In the genomic region with DNA sequence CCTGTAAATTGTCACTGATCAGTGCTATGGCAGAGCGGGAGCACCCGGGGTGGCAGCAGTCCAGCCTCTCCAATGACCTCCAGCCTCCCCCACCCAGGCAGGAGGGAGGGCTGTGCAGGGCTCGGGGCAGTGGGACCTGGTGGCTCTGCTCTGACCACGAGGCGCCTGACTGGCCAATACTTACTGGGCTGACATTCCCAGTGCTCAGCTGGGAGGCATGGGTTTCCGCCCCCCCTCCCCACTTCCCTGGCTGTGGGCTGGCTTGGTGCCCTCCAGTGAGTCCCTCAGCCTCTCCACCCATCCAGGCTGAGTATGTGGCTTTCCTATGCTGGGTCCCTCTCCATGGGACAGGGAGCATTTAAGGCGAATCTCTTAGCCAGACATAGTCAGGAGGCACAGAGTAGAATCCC, we compare ENCODE assay signal across 8 cellular contexts. TPM values are rescaled to one million over a fixed set of nuclear protein-coding genes. Genes with fewer than 3 reads are reported as not detected.
A peak's percentile ranks its signal among the peaks of the same experiment; 100 is the strongest.
DNase-seq lines count a peak whose midpoint lies in the region; ATAC-seq, FAIRE-seq and TF ChIP-seq lines count a peak whose summit lies in the region.

No MANE protein-coding gene starts in this region.

- H3K4me3 Mint-ChIP-seq in CD4-positive, CD25-positive, alpha-beta regulatory T cell: peak overlapping the region; percentile 85 to 93 (median 90)

- TF ChIP-seq CTCF in endothelial cell of umbilical vein (IDR thresholded peaks at IDR 0.05; ENCODE audit: extremely low read depth in 1 of 2, insufficient read depth in 1 of 2, low read depth in 1 of 2, low read length in 2 of 2): no peak

- CTCF ChIA-PET in endothelial cell of umbilical vein (lab: Charles Lee): interaction anchor here (1.3 to 5.7 kb wide), 5 partner anchors 17 to 107 kb away, joined by 4 to 32 read pairs (median 8); no protein-coding TSS in a partner anchor

- peak; percentile 87 for FAIRE-seq in endothelial cell of umbilical vein (lab: Jason Lieb, UNC)

- in situ Hi-C loops in SK-MEL-5 (cut with HindIII; ENCODE audit: low pct_unique_long_range_greater_than_20kb, low sequenced_read_pairs): no loop called here

- H3K27ac Mint-ChIP-seq in CD4-positive, CD25-positive, alpha-beta regulatory T cell: peak overlapping the region; percentile 66 to 97 (median 93)

- no TSS peak for BruUV-seq in endothelial cell of umbilical vein (replicated peaks; lab: Mats Ljungman, UMichigan)

- peaks cover 8% of the 10 kb centered on the region for H3K27me3 Mint-ChIP-seq in CD4-positive, CD25-positive, alpha-beta regulatory T cell

- H3K79me2 ChIP-seq in endothelial cell of umbilical vein (ENCODE audit: control insufficient read depth, insufficient read depth, low read length): peaks cover 24% of the 10 kb centered on the region

- no peak for DNase-seq in CD4-positive, CD25-positive, alpha-beta regulatory T cell
- peak; percentile 90 for DNase-seq in SK-MEL-5 (ENCODE audit: low read depth, low spot score)
- DNase-seq in endothelial cell of umbilical vein (ENCODE audit: low read depth, low spot score): peak; percentile 82
- DNase-seq in myocyte (ENCODE audit: low read depth): peak; percentile 90
- DNase-seq in NCI-H526 (lab: John Stamatoyannopoulos, UW): no peak
- no peak for DNase-seq in NCI-H2029 (lab: John Stamatoyannopoulos, UW)

- no peak for ATAC-seq in CD4-positive, CD25-positive, alpha-beta regulatory T cell (ENCODE audit: low read depth in 2 of 2)
- ATAC-seq in HG02938 (IDR thresholded peaks at IDR 0.05; ENCODE audit: unreplicated experiment) (no peak), GM19035 (IDR thresholded peaks at IDR 0.05; ENCODE audit: unreplicated experiment) (no peak)

- H3K4me3 ChIP-seq in CD4-positive, CD25-positive, alpha-beta regulatory T cell (ENCODE audit: low read depth, low read length): peak overlapping the region; percentile 77
- H3K4me3 ChIP-seq in endothelial cell of umbilical vein (replicated peaks in 1 of 3; ENCODE audit: insufficient read depth in 1 of 3, low read depth in 1 of 3, low read length in 3 of 3): peak overlapping the region in 2 of 3 experiments; percentile 54 to 63

- no peak overlapping the region for H2AFZ ChIP-seq in endothelial cell of umbilical vein (ENCODE audit: low read depth, low read length)

- H3K27ac ChIP-seq in CD4-positive, CD25-positive, alpha-beta regulatory T cell (ENCODE audit: insufficient read depth, low read length, poor library complexity, severe bottlenecking): peak overlapping the region; percentile 94
- peak overlapping the region; percentile 14 for H3K27ac ChIP-seq in endothelial cell of umbilical vein (ENCODE audit: insufficient read depth, low read depth, low read length)

- H3K36me3 Mint-ChIP-seq in CD4-positive, CD25-positive, alpha-beta regulatory T cell: peaks cover 6% of the 10 kb centered on the region

- no peak overlapping the region for H3K9ac ChIP-seq in endothelial cell of umbilical vein (replicated peaks; ENCODE audit: extremely low read depth, insufficient read depth, low read length)

- TF ChIP-seq POLR2A in endothelial cell of umbilical vein (IDR thresholded peaks at IDR 0.05; ENCODE audit: low read depth, low read length): no peak

- peaks cover 18% of the 10 kb centered on the region for H3K36me3 ChIP-seq in CD4-positive, CD25-positive, alpha-beta regulatory T cell (ENCODE audit: control insufficient read depth, insufficient read depth, low read length)
- peaks cover 3 to 9% of the 10 kb centered on the region in 2 experiments for H3K36me3 ChIP-seq in endothelial cell of umbilical vein (ENCODE audit: control insufficient read depth in 2 of 2, extremely low read depth in 1 of 2, insufficient read depth in 2 of 2, low read length in 2 of 2)

- H4K20me1 ChIP-seq in endothelial cell of umbilical vein (replicated peaks; ENCODE audit: control insufficient read depth, extremely low read depth, insufficient read depth, low read length): no peaks in the 10 kb centered on the region

- H3K4me1 ChIP-seq in CD4-positive, CD25-positive, alpha-beta regulatory T cell (ENCODE audit: control insufficient read depth, insufficient read depth, low read length, poor library complexity, severe bottlenecking): peaks cover 75% of the 10 kb centered on the region
- H3K4me1 ChIP-seq in endothelial cell of umbilical vein (ENCODE audit: control insufficient read depth, extremely low read depth, insufficient read depth, low read length): peaks cover 47% of the 10 kb centered on the region

- dilution Hi-C loops in endothelial cell of umbilical vein (cut with MboI; ENCODE audit: extremely low pct_ligation_motif_present, low sequenced_read_pairs): no loop called here

- H3K9me3 ChIP-seq in CD4-positive, CD25-positive, alpha-beta regulatory T cell (ENCODE audit: control insufficient read depth in 2 of 2, low read length in 2 of 2): no peaks in the 10 kb centered on the region
- H3K9me3 ChIP-seq in endothelial cell of umbilical vein (replicated peaks; ENCODE audit: control insufficient read depth, insufficient read depth, low read length): no peaks in the 10 kb centered on the region

- no peaks in the 10 kb centered on the region for H3K9me1 ChIP-seq in endothelial cell of umbilical vein (replicated peaks; ENCODE audit: control insufficient read depth, extremely low read depth, insufficient read depth, low read length)

- no peaks in the 10 kb centered on the region for H3K9me3 Mint-ChIP-seq in CD4-positive, CD25-positive, alpha-beta regulatory T cell

- intact Hi-C loops in endothelial cell of umbilical vein (cut with micrococcal nuclease): no loop called here

- H3K4me2 ChIP-seq in endothelial cell of umbilical vein (ENCODE audit: insufficient read depth, low read length): peak overlapping the region; percentile 75

- H3K27me3 ChIP-seq in CD4-positive, CD25-positive, alpha-beta regulatory T cell (ENCODE audit: control insufficient read depth, insufficient read depth, low read length): no peaks in the 10 kb centered on the region
- H3K27me3 ChIP-seq in endothelial cell of umbilical vein (ENCODE audit: control insufficient read depth in 2 of 2, insufficient read depth in 2 of 2, low read length in 2 of 2): no peaks in the 10 kb centered on the region

- H3K4me1 Mint-ChIP-seq in CD4-positive, CD25-positive, alpha-beta regulatory T cell: peaks cover 5 to 69% (median 25%) of the 10 kb centered on the region in 4 donors

- POLR2A ChIA-PET in endothelial cell of umbilical vein (lab: Charles Lee): interaction anchor here (0.6 to 1.4 kb wide), 2 partner anchors 33 to 34 kb away, joined by 4 to 6 read pairs; no protein-coding TSS in a partner anchor

TF ChIP-seq in endothelial cell of umbilical vein, 7 proteins besides CTCF, POLR2A, EP300 and RAD21:
- TF ChIP-seq, protein P1, sequence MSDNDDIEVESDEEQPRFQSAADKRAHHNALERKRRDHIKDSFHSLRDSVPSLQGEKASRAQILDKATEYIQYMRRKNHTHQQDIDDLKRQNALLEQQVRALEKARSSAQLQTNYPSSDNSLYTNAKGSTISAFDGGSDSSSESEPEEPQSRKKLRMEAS (IDR thresholded peaks at IDR 0.05; ENCODE audit: insufficient read depth, insufficient read length): peak; percentile 72
- TF ChIP-seq FOS (IDR thresholded peaks at IDR 0.05; ENCODE audit: borderline replicate concordance, insufficient read depth, low read length) (no peak), MYC (IDR thresholded peaks at IDR 0.05; ENCODE audit: low read depth, low read length) (peak; percentile 76), GATA2 (IDR thresholded peaks at IDR 0.05; ENCODE audit: insufficient read depth, insufficient read length, low read depth, low read length) (no peak), EZH2 (IDR thresholded peaks at IDR 0.05; ENCODE audit: borderline replicate concordance, low read depth, low read length, severe bottlenecking) (no peak), POLR2AphosphoS5 (IDR thresholded peaks at IDR 0.05; ENCODE audit: insufficient read depth, low read depth, low read length) (peak; percentile 58), JUN (IDR thresholded peaks at IDR 0.05; ENCODE audit: borderline replicate concordance, insufficient read depth, insufficient read length, low read depth) (no peak)
TF ChIP-seq in endothelial cell of umbilical vein: peak in this region for 3.

RNA-seq across cellular contexts. Expression of a gene that starts 2.7 kb away (rescaled TPM):
- 218 TPM for total RNA-seq in CD4-positive, CD25-positive, alpha-beta regulatory T cell
- polyA plus RNA-seq in CD4-positive, CD25-positive, alpha-beta regulatory T cell: 10 to 100 TPM; 26.4 to 74.2 (median 51.2) TPM
- total RNA-seq in SK-MEL-5 (2014; rRNA removed; shearing (Covaris generic)): 157 and 166 TPM in 2 replicates
- polyA plus RNA-seq in SK-MEL-5 (2015; cell fraction: cytosol; rRNA removed): 102 and 126 TPM in 2 replicates
- polyA plus RNA-seq in SK-MEL-5 (2015; cell fraction: nucleus; rRNA removed): 124 and 141 TPM in 2 replicates
- total RNA-seq in endothelial cell of umbilical vein (13.6 and 14.3 TPM in 2 replicates), myocyte (36.0 and 38.3 TPM in 2 replicates)
- 6.2 and 6.6 TPM in 2 replicates for polyA plus RNA-seq in endothelial cell of umbilical vein
- 5.3 and 7.9 TPM in 2 replicates for polyA plus RNA-seq in endothelial cell of umbilical vein (2011; cell fraction: cytosol; rRNA removed)
- polyA plus RNA-seq in endothelial cell of umbilical vein (2011; cell fraction: nucleus; rRNA removed): 15.2 and 19.0 TPM in 2 replicates
- 12.2 and 14.3 TPM in 2 replicates for polyA plus RNA-seq in endothelial cell of umbilical vein (2012)
- 7.8 and 10.9 TPM in 2 replicates for polyA minus RNA-seq in endothelial cell of umbilical vein
- 31.0 TPM for polyA minus RNA-seq in endothelial cell of umbilical vein (2011; cell fraction: cytosol; rRNA and poly(A)+ RNA removed)
- 7.3 and 17.4 TPM in 2 replicates for polyA minus RNA-seq in endothelial cell of umbilical vein (2011; cell fraction: nucleus; rRNA and poly(A)+ RNA removed)
- 10.1 TPM for polyA plus RNA-seq in myocyte (2012)

RNA-seq across cellular contexts. Expression of a gene that starts 21.3 kb away (rescaled TPM):
- 50.1 TPM for total RNA-seq in CD4-positive, CD25-positive, alpha-beta regulatory T cell
- polyA plus RNA-seq in CD4-positive, CD25-positive, alpha-beta regulatory T cell: 10 to 100 TPM; 29.6 to 35.4 (median 31.5) TPM
- total RNA-seq in SK-MEL-5 (2014; rRNA removed; shearing (Covaris generic)): 41.7 and 43.5 TPM in 2 replicates
- 48.1 and 63.6 TPM in 2 replicates for polyA plus RNA-seq in SK-MEL-5 (2015; cell fraction: cytosol; rRNA removed)
- polyA plus RNA-seq in SK-MEL-5 (2015; cell fraction: nucleus; rRNA removed): 282 and 416 TPM in 2 replicates
- total RNA-seq in endothelial cell of umbilical vein (55.6 and 66.0 TPM in 2 replicates), myocyte (37.9 and 53.2 TPM in 2 replicates)
- polyA plus RNA-seq in endothelial cell of umbilical vein: 48.4 and 50.8 TPM in 2 replicates
- polyA plus RNA-seq in endothelial cell of umbilical vein (2011; cell fraction: cytosol; rRNA removed): 28.4 and 36.1 TPM in 2 replicates
- 195 and 203 TPM in 2 replicates for polyA plus RNA-seq in endothelial cell of umbilical vein (2011; cell fraction: nucleus; rRNA removed)
- polyA plus RNA-seq in endothelial cell of umbilical vein (2012): 30.2 and 34.0 TPM in 2 replicates
- polyA minus RNA-seq in endothelial cell of umbilical vein: 62.5 and 77.9 TPM in 2 replicates
- polyA minus RNA-seq in endothelial cell of umbilical vein (2011; cell fraction: cytosol; rRNA and poly(A)+ RNA removed): 31.2 TPM
- 72.4 and 73.4 TPM in 2 replicates for polyA minus RNA-seq in endothelial cell of umbilical vein (2011; cell fraction: nucleus; rRNA and poly(A)+ RNA removed)
- 32.8 TPM for polyA plus RNA-seq in myocyte (2012)

Comparison
In these comparisons a context has a peak if more than half of its experiments do, and no peak if none do; other contexts are left out.
1. DNase-seq: peak in SK-MEL-5 (single experiment), endothelial cell of umbilical vein (single experiment) and myocyte (single experiment); none in CD4-positive, CD25-positive, alpha-beta regulatory T cell (0 of 3), NCI-H526 (0 of 2) and NCI-H2029 (single experiment).